Comparison of ENCODE assay signal across 1 cellular context in genomic region chr12:59283012-59283411, GRCh38.
TF ChIP-seq lines count a peak whose summit lies in the region.

No MANE protein-coding gene starts in this region.

TF ChIP-seq in H1, 55 proteins besides CTCF, POLR2A, EP300 and RAD21:
- TF ChIP-seq BACH1 (IDR thresholded peaks at IDR 0.05; ENCODE audit: low read length): peak; percentile 29; the same call in 1 of the 2 replicates
- TF ChIP-seq BCL11A (IDR thresholded peaks at IDR 0.05; ENCODE audit: low read depth in 2 of 2, low read length in 2 of 2): no peak
- TF ChIP-seq KDM1A (IDR thresholded peaks at IDR 0.05; ENCODE audit: borderline replicate concordance, low read length): no peak
- TF ChIP-seq CEBPB (IDR thresholded peaks at IDR 0.05; ENCODE audit: low read depth, low read length): 0 out of 2 replicates have a peak, but pooled peaks have one; percentile 6
- TF ChIP-seq, protein P1, sequence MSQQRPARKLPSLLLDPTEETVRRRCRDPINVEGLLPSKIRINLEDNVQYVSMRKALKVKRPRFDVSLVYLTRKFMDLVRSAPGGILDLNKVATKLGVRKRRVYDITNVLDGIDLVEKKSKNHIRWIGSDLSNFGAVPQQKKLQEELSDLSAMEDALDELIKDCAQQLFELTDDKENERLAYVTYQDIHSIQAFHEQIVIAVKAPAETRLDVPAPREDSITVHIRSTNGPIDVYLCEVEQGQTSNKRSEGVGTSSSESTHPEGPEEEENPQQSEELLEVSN (IDR thresholded peaks at IDR 0.05): no peak
- peak; percentile 52; the same call in 1 of the 2 replicates for TF ChIP-seq MAFK (IDR thresholded peaks at IDR 0.05; ENCODE audit: low read depth, low read length)
